ENCODE assay signal across 1 cellular context in the genomic region with DNA sequence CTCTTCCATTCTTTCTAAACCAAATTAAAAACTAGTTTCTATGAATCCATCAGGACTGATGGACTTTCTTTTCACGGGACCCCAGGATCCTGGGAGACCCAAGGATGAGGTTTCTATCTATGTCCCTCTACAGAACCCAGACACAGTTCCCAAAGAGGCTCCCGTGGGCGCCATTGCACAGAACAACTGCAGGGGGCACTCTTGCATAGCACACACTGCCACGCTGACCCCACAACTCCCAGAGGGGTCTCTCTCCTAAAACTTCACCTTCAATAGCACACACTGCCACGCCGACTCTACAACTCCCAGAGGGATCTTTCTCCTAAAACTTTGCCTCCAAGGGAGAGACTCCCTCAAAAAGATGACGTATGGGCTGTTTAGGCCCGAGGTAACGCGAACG.
TF ChIP-seq lines count a peak whose summit lies in the region.

No MANE protein-coding gene starts in this region.

TF ChIP-seq in IMR-90, 13 proteins besides CTCF, POLR2A, EP300 and RAD21 (continued from another document):
- TF ChIP-seq ELK1 (IDR thresholded peaks at IDR 0.05; ENCODE audit: borderline replicate concordance, low read depth, low read length) (no peak), SMC3 (IDR thresholded peaks at IDR 0.05; ENCODE audit: low read depth, low read length) (no peak), MAZ (IDR thresholded peaks at IDR 0.05; ENCODE audit: borderline replicate concordance, low read depth, low read length) (no peak), CEBPB (IDR thresholded peaks at IDR 0.05; ENCODE audit: low read depth, low read length) (no peak), USF2 (IDR thresholded peaks at IDR 0.05; ENCODE audit: low read depth, low read length) (no peak), MAFK (IDR thresholded peaks at IDR 0.05; ENCODE audit: low read depth, low read length) (no peak), RCOR1 (IDR thresholded peaks at IDR 0.05; ENCODE audit: insufficient replicate concordance, low read length) (no peak), BHLHE40 (IDR thresholded peaks at IDR 0.05; ENCODE audit: low read depth, low read length) (no peak)
